7 cellular contexts compared by ENCODE assay signal in genomic region chr2:108329771-108330170, GRCh38. TPM values are rescaled to one million over a fixed set of nuclear protein-coding genes. Genes with fewer than 3 reads are reported as not detected.
"Had no signal": no experiment of that assay in that cellular context is flagged by ENCODE, and none has a peak within 500 bp of the region (broad histone marks: within the 10 kb centered on the region; RNA-seq: fewer than 3 reads in every experiment).

No MANE protein-coding gene starts in this region.

- DNase-seq: GM23248, GOT3, H7, HFFc6, Kasumi-1, KG1 had no signal

RNA-seq across cellular contexts. Expression of gene SULT1C2, which starts 41.1 kb away (rescaled TPM):
- total RNA-seq: GM23248, HFFc6 had no signal

RNA-seq across cellular contexts. Expression of gene SULT1C4, which starts 48.0 kb away (rescaled TPM):
- total RNA-seq: GM23248, HFFc6, HT1080 had no signal
